In the genomic region with DNA sequence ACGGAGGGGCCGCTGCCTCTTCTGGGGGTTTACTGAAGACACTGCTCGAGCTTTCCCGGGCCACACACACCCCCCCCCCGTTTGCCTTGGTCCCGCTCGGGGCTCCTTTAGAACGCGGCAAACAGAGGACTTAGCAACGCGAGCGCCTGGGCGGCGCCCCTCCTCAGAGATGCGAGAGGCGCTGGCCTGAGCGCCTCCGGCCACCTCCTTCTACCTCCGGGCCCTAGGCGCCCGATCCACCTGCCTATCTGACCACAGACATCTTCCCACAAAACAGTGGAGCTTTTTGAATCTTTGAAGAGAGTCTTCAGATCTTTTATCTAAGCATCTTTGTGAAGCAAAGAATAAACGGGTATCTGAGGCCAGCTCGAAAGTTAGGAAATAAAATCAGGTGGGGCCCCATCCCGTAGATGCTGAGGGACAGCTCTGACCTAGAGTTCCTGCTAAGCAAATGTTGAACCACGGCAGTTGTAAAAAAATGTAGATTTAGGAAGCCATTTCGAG, we compare ENCODE assay signal across 1 cellular context.
TF ChIP-seq lines count a peak whose summit lies in the region.

No MANE protein-coding gene starts in this region.

TF ChIP-seq in HEK293, 187 proteins besides CTCF, POLR2A, EP300 and RAD21 (continued from another document):
- TF ChIP-seq, protein P1, sequence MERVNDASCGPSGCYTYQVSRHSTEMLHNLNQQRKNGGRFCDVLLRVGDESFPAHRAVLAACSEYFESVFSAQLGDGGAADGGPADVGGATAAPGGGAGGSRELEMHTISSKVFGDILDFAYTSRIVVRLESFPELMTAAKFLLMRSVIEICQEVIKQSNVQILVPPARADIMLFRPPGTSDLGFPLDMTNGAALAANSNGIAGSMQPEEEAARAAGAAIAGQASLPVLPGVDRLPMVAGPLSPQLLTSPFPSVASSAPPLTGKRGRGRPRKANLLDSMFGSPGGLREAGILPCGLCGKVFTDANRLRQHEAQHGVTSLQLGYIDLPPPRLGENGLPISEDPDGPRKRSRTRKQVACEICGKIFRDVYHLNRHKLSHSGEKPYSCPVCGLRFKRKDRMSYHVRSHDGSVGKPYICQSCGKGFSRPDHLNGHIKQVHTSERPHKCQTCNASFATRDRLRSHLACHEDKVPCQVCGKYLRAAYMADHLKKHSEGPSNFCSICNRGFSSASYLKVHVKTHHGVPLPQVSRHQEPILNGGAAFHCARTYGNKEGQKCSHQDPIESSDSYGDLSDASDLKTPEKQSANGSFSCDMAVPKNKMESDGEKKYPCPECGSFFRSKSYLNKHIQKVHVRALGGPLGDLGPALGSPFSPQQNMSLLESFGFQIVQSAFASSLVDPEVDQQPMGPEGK (tag by site-specific recombination; IDR thresholded peaks at IDR 0.05) = no peak
- TF ChIP-seq ZNF146 (tag by site-specific recombination; IDR thresholded peaks at IDR 0.05) = no peak
- no peak for TF ChIP-seq ZNF555 (tag by site-specific recombination; conservative IDR thresholded peaks at IDR 0.05)
- no peak for TF ChIP-seq ZNF791 (tag by site-specific recombination; IDR thresholded peaks at IDR 0.05)
- TF ChIP-seq, protein P2, sequence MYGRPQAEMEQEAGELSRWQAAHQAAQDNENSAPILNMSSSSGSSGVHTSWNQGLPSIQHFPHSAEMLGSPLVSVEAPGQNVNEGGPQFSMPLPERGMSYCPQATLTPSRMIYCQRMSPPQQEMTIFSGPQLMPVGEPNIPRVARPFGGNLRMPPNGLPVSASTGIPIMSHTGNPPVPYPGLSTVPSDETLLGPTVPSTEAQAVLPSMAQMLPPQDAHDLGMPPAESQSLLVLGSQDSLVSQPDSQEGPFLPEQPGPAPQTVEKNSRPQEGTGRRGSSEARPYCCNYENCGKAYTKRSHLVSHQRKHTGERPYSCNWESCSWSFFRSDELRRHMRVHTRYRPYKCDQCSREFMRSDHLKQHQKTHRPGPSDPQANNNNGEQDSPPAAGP (tag by site-specific recombination; IDR thresholded peaks at IDR 0.05) = no peak
